Comparison of ENCODE assay signal across 14 cellular contexts in the genomic region with DNA sequence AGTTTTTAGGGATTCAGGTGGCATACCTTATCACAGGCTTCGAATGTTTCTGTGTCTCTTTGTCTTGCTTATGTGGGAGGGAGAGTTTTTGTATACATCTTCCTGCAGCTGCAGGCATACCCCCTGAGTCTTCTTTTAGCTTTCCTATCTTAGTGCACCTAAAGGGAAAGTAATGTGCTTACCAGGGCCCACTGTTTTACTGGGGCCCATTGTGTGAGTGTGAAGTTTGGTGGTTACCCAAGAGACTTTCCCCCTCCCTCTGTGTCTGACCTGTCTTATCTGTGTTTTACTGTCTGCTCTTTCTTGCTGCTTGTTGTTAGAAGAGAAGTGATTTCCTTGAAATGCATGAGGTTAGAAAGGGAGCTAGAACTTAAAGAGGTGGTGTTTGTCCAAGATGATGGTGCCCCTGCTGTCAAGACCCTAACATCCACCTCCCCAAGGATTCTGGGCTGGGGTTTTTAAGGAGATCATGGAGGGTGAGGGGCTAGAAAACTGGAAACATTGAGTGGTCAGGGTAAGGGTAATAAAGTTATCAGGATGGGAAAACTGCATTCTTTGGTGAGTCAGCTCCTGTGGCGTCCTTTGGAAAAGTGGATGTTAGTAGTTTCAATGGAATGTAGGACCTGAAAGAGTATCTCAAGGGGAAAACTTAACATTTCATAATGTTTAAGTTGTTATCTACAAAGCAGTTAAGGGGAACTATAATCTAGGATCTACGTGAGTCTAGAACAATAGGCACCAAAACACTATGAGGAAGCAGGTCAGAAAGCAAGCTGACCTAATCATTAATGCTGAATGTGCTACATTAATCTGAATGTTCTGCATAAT.
DNase-seq lines count a peak whose midpoint lies in the region; ATAC-seq and TF ChIP-seq lines count a peak whose summit lies in the region.
"Had no signal": no experiment of that assay in that cellular context is flagged by ENCODE, and none has a peak within 500 bp of the region (broad histone marks: within the 10 kb centered on the region; RNA-seq: fewer than 3 reads in every experiment).

No MANE protein-coding gene starts in this region.

- H3K27ac ChIP-seq in mesenchymal stem cell (ENCODE audit: low read length, poor library complexity, severe bottlenecking): peak overlapping the region; percentile 100
- no peak overlapping the region for H3K27ac ChIP-seq in lower lobe of right lung
- H3K27ac ChIP-seq: SK-N-MC had no signal

- H3K9ac ChIP-seq in mesenchymal stem cell (ENCODE audit: low read length): peak overlapping the region; percentile 73

- DNase-seq in AG10803 (ENCODE audit: low read depth) (peak; percentile 72), M059J (ENCODE audit: low read depth) (peak; percentile 98), choroid plexus epithelial cell (ENCODE audit: low read depth) (peak; percentile 31), mesenchymal stem cell (peak; percentile 89), sciatic nerve (ENCODE audit: low spot score) (no peak), NCI-H1092 (lab: John Stamatoyannopoulos, UW) (no peak), lower lobe of right lung (no peak)
- DNase-seq: activated CD8-positive, alpha-beta T cell treated with anti-CD3 and anti-CD28 coated beads for 36 hours; BE2C; NCI-H446 had no signal

- H2BK120ac ChIP-seq in mesenchymal stem cell (ENCODE audit: low read depth, low read length): peak overlapping the region; percentile 27

- H2BK15ac ChIP-seq in mesenchymal stem cell (ENCODE audit: low read depth, poor library complexity, severe bottlenecking): no peak overlapping the region

- no peak overlapping the region for H3K23ac ChIP-seq in mesenchymal stem cell (ENCODE audit: low read length in 2 of 2)

- peak overlapping the region in 1 of 2 experiments; percentile 86 for H3K4ac ChIP-seq in mesenchymal stem cell (ENCODE audit: low read depth in 1 of 2, low read length in 2 of 2)

- H3K4me1 ChIP-seq in mesenchymal stem cell (ENCODE audit: control insufficient read depth, insufficient read depth, low read depth, low read length) (peaks cover 2% of the 10 kb centered on the region), lower lobe of right lung (no peaks in the 10 kb centered on the region)
- H3K4me1 ChIP-seq: BE2C had no signal

- H4K8ac ChIP-seq in mesenchymal stem cell (ENCODE audit: low read length): peak overlapping the region; percentile 27

- no peak overlapping the region for H3K4me2 ChIP-seq in mesenchymal stem cell (ENCODE audit: low read length, poor library complexity, severe bottlenecking)

- no peaks in the 10 kb centered on the region for H3K9me3 ChIP-seq in mesenchymal stem cell (ENCODE audit: control insufficient read depth, low read length)
- H3K9me3 ChIP-seq in lower lobe of right lung: no peaks in the 10 kb centered on the region
- H3K9me3 ChIP-seq: BE2C had no signal

- 0% methylated on average over 3 of the region's 3 CpGs for WGBS in mesenchymal stem cell

- H2AK5ac ChIP-seq in mesenchymal stem cell (ENCODE audit: low read length, severe bottlenecking): peak overlapping the region; percentile 98

- peak overlapping the region; percentile 5 to 37 for H3K18ac ChIP-seq in mesenchymal stem cell (ENCODE audit: low read depth in 1 of 2, low read length in 2 of 2)

- H2AFZ ChIP-seq in mesenchymal stem cell (ENCODE audit: low read depth, low read length): no peak overlapping the region

- H3K79me1 ChIP-seq in mesenchymal stem cell (replicated peaks; ENCODE audit: low read length, poor library complexity, severe bottlenecking): no peaks in the 10 kb centered on the region

- ATAC-seq in sciatic nerve: no peak
- ATAC-seq in lower lobe of right lung: no peak
- no peak for ATAC-seq in HG02973 (IDR thresholded peaks at IDR 0.05; ENCODE audit: unreplicated experiment)
- ATAC-seq: activated CD8-positive, alpha-beta T cell treated with anti-CD3 and anti-CD28 coated beads for 36 hours; activated naive CD4-positive, alpha-beta T cell treated with anti-CD3 and anti-CD28 coated beads, Interleukin-2, amount 50 U/mL, for 72 hours; K562 had no signal

- no peak overlapping the region for H3K4me3 ChIP-seq in AG10803 (ENCODE audit: low read length)
- no peak overlapping the region for H3K4me3 ChIP-seq in choroid plexus epithelial cell (ENCODE audit: low read depth, low read length)
- H3K4me3 ChIP-seq in mesenchymal stem cell (ENCODE audit: insufficient read depth in 1 of 2, low read depth in 1 of 2, low read length in 2 of 2): no peak overlapping the region
- no peak overlapping the region for H3K4me3 ChIP-seq in lower lobe of right lung
- H3K4me3 ChIP-seq: K562, SK-N-MC had no signal

- H2BK12ac ChIP-seq in mesenchymal stem cell (ENCODE audit: low read length in 2 of 2): peak overlapping the region in 1 of 2 experiments; percentile 83

- no peak overlapping the region for H3K14ac ChIP-seq in mesenchymal stem cell (ENCODE audit: low read length in 2 of 2)

- H3K27me3 ChIP-seq in mesenchymal stem cell (ENCODE audit: control insufficient read depth in 1 of 2, insufficient read depth in 1 of 2, low read length in 2 of 2) (no peaks in the 10 kb centered on the region), lower lobe of right lung (ENCODE audit: low read depth) (no peaks in the 10 kb centered on the region)
- H3K27me3 ChIP-seq: BE2C had no signal

- no peak overlapping the region for H4K91ac ChIP-seq in mesenchymal stem cell (ENCODE audit: low read length)

- intact Hi-C loops in sciatic nerve (cut with DNase I): no loop called here
- intact Hi-C loops in lower lobe of right lung (cut with DNase I): no loop called here

- H3K36me3 ChIP-seq in mesenchymal stem cell (ENCODE audit: control insufficient read depth in 1 of 2, insufficient read depth in 2 of 2, low read depth in 1 of 2, low read length in 2 of 2) (no peaks in the 10 kb centered on the region), lower lobe of right lung (no peaks in the 10 kb centered on the region)
- H3K36me3 ChIP-seq: BE2C had no signal

- TF ChIP-seq CTCF in AG10803 (conservative IDR thresholded peaks at IDR 0.05; ENCODE audit: low read length): no peak
- no peak for TF ChIP-seq CTCF in choroid plexus epithelial cell (conservative IDR thresholded peaks at IDR 0.05; ENCODE audit: low read depth, low read length)
- TF ChIP-seq CTCF in lower lobe of right lung (IDR thresholded peaks at IDR 0.05): no peak

- H2BK5ac ChIP-seq in mesenchymal stem cell (ENCODE audit: low read depth, low read length, poor library complexity, severe bottlenecking): peak overlapping the region; percentile 99

Comparison
In these comparisons a context has a peak if more than half of its experiments do, and no peak if none do; other contexts are left out.
1. DNase-seq: peak in AG10803 (single experiment), M059J (single experiment), choroid plexus epithelial cell (single experiment) and mesenchymal stem cell (single experiment); none in sciatic nerve (single experiment), NCI-H1092 (single experiment) and lower lobe of right lung (single experiment).